12 cellular contexts compared by ENCODE assay signal in the genomic region with DNA sequence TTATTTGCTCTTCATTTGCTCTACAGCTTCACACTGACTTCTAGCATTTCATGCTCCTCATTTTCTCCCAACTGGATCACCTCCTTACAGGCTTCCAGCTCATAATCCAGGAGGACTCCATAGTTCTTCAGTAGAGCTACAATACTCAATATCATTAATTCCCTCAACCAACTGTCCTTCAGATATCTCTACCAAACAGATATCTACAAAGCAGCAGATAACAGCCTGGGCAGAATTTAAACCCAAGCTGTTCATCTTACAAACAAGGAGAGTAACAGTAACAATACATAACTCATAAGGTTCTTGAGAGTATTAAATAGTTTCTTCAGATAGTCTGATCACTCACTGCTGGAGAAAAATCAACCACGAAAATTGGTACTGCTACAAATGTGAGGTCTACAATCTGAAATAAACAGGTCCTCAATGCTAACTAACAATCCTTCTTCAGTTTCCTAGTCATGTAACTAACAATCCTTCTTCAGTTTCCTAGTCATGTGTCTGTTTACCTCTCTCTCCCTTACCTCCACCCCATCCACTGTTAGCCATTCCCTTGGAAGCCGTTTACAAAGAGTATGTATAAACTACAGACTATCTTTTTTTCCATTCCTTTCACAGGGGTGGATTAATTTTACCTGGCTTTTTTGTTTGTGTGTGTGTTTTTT. TPM values are rescaled to one million over a fixed set of nuclear protein-coding genes. Genes with fewer than 3 reads are reported as not detected.
DNase-seq lines count a peak whose midpoint lies in the region; ATAC-seq and TF ChIP-seq lines count a peak whose summit lies in the region.
"Had no signal": no experiment of that assay in that cellular context is flagged by ENCODE, and none has a peak within 500 bp of the region (broad histone marks: within the 10 kb centered on the region; RNA-seq: fewer than 3 reads in every experiment).

No MANE protein-coding gene starts in this region.

- H3K9me3 Mint-ChIP-seq in CD8-positive, alpha-beta T cell: no peaks in the 10 kb centered on the region
- H3K9me3 Mint-ChIP-seq in endothelial cell (ENCODE audit: unreplicated experiment): no peaks in the 10 kb centered on the region

- no peak for TF ChIP-seq POLR2A in spleen (IDR thresholded peaks at IDR 0.05)
- no peak for TF ChIP-seq POLR2A in esophagus squamous epithelium (IDR thresholded peaks at IDR 0.05)

- H3K79me2 ChIP-seq in Loucy (ENCODE audit: insufficient read depth, low read length): peaks cover 81% of the 10 kb centered on the region

- no peaks in the 10 kb centered on the region for H3K9me3 ChIP-seq in CD8-positive, alpha-beta T cell (ENCODE audit: low read length)
- no peaks in the 10 kb centered on the region for H3K9me3 ChIP-seq in Loucy (ENCODE audit: insufficient read depth, low read depth, low read length)
- no peaks in the 10 kb centered on the region for H3K9me3 ChIP-seq in spleen
- no peaks in the 10 kb centered on the region for H3K9me3 ChIP-seq in esophagus squamous epithelium
- H3K9me3 ChIP-seq: A549 had no signal

- intact Hi-C loops in CD8-positive, alpha-beta T cell (cut with DNase I, micrococcal nuclease): loop anchor here (5.0 kb wide), 2 partner anchors 42 to 508 kb away; a partner anchor contains a TSS
- intact Hi-C loops in spleen (cut with DNase I; ENCODE audit: low total_unique reads): no loop called here
- intact Hi-C loops in esophagus squamous epithelium (cut with DNase I): no loop called here

- peaks cover 5% of the 10 kb centered on the region for H3K36me3 Mint-ChIP-seq in CD8-positive, alpha-beta T cell
- peaks cover 13% of the 10 kb centered on the region for H3K36me3 Mint-ChIP-seq in endothelial cell (ENCODE audit: low read depth, unreplicated experiment)

- CTCF ChIA-PET in CD8-positive, alpha-beta T cell (lab: Charles Lee): no interaction called here

- TF ChIP-seq CTCF in CD8-positive, alpha-beta T cell (IDR thresholded peaks at IDR 0.05): no peak
- TF ChIP-seq CTCF in Loucy (conservative IDR thresholded peaks at IDR 0.05; ENCODE audit: low read length) (no peak), endothelial cell (IDR thresholded peaks at IDR 0.05; ENCODE audit: unreplicated experiment) (no peak), spleen (IDR thresholded peaks at IDR 0.05 in 8 of 11, conservative IDR thresholded peaks at IDR 0.05 in 3 of 11) (no peak), esophagus squamous epithelium (IDR thresholded peaks at IDR 0.05) (no peak)

- H3F3A ChIP-seq in Loucy (ENCODE audit: low read depth): no peaks in the 10 kb centered on the region

- 72 to 80% (median 77%) methylated on average over 2 of the region's 2 CpGs for WGBS in spleen, 5 donors
- WGBS in esophagus squamous epithelium, 2 donors: 89 to 92% methylated on average over 2 of the region's 2 CpGs

- H4K20me1 ChIP-seq in Loucy (ENCODE audit: insufficient read depth, low read length, poor library complexity, severe bottlenecking): peaks cover 22% of the 10 kb centered on the region

- no peaks in the 10 kb centered on the region for H3K9me2 ChIP-seq in Loucy (replicated peaks; ENCODE audit: low read depth, low read length)

- H3K27ac ChIP-seq in CD8-positive, alpha-beta T cell (ENCODE audit: low read depth, low read length): no peak overlapping the region
- H3K27ac ChIP-seq in spleen: peak overlapping the region in 6 of 8 donors; percentile 23 to 94 (median 52)
- no peak overlapping the region for H3K27ac ChIP-seq in esophagus squamous epithelium
- H3K27ac ChIP-seq: A549 had no signal

- H3K27me3 ChIP-seq in CD8-positive, alpha-beta T cell (ENCODE audit: insufficient read depth, low read length): no peaks in the 10 kb centered on the region
- H3K27me3 ChIP-seq in Loucy (ENCODE audit: insufficient read depth, low read length, poor library complexity, severe bottlenecking): no peaks in the 10 kb centered on the region
- no peaks in the 10 kb centered on the region for H3K27me3 ChIP-seq in spleen (replicated peaks in 1 of 7)
- H3K27me3 ChIP-seq in esophagus squamous epithelium: no peaks in the 10 kb centered on the region

- ATAC-seq in CD8-positive, alpha-beta T cell: no peak
- ATAC-seq: A549, HCT116 had no signal

- H3K4me3 ChIP-seq in CD8-positive, alpha-beta T cell (ENCODE audit: low read depth, low read length): no peak overlapping the region
- peak overlapping the region; percentile 20 for H3K4me3 ChIP-seq in Loucy (ENCODE audit: low read length, poor library complexity, severe bottlenecking)
- H3K4me3 ChIP-seq in spleen: peak overlapping the region in 1 of 8 donors; percentile 29
- H3K4me3 ChIP-seq in esophagus squamous epithelium: no peak overlapping the region
- H3K4me3 ChIP-seq: A549 had no signal

- POLR2A ChIA-PET in CD8-positive, alpha-beta T cell (lab: Charles Lee): no interaction called here

- H3K27ac Mint-ChIP-seq in CD8-positive, alpha-beta T cell: peak overlapping the region; percentile 14
- peak overlapping the region; percentile 59 for H3K27ac Mint-ChIP-seq in endothelial cell (ENCODE audit: unreplicated experiment)

- H3K4me1 ChIP-seq in CD8-positive, alpha-beta T cell (ENCODE audit: insufficient read depth, low read length): peaks cover 16% of the 10 kb centered on the region
- peaks cover 63% of the 10 kb centered on the region for H3K4me1 ChIP-seq in Loucy (ENCODE audit: insufficient read depth, low read length, poor library complexity, severe bottlenecking)
- peaks cover 9 to 92% (median 48%) of the 10 kb centered on the region in 6 donors for H3K4me1 ChIP-seq in spleen
- H3K4me1 ChIP-seq in esophagus squamous epithelium: peaks cover 0 to 42% (median 5%) of the 10 kb centered on the region in 3 donors

- H2AFZ ChIP-seq in Loucy (ENCODE audit: low read length): no peak overlapping the region
- H2AFZ ChIP-seq: GM23248 had no signal

- H3K36me3 ChIP-seq in CD8-positive, alpha-beta T cell (ENCODE audit: insufficient read depth, low read length): no peaks in the 10 kb centered on the region
- H3K36me3 ChIP-seq in Loucy (ENCODE audit: insufficient read depth, low read length): no peaks in the 10 kb centered on the region
- H3K36me3 ChIP-seq in spleen: no peaks in the 10 kb centered on the region
- H3K36me3 ChIP-seq in esophagus squamous epithelium: no peaks in the 10 kb centered on the region

- H3K9ac ChIP-seq in Loucy (ENCODE audit: low read depth, low read length, poor library complexity, severe bottlenecking): no peak overlapping the region
- H3K9ac ChIP-seq: GM23248 had no signal

- DNase-seq in CD8-positive, alpha-beta T cell: no peak
- DNase-seq in endothelial cell (ENCODE audit: low spot score): no peak
- DNase-seq in spleen: no peak
- DNase-seq in SIG-M5 treated with dmso at 0.1 percent for 504 hours (lab: John Stamatoyannopoulos, UW; ENCODE audit: unreplicated experiment): no peak
- no peak for DNase-seq in NK-92 (lab: John Stamatoyannopoulos, UW; ENCODE audit: unreplicated experiment)
- DNase-seq in activated CD4-positive, alpha-beta T cell treated with anti-CD3 and anti-CD28 coated beads for 1 hour: no peak
- no peak for DNase-seq in esophagus squamous epithelium (lab: John Stamatoyannopoulos, UW)
- DNase-seq: DMS 273 treated with DMSO at 0.1 percent for 48 hours, GM23248 had no signal

- peaks cover 23% of the 10 kb centered on the region for H3K4me1 Mint-ChIP-seq in CD8-positive, alpha-beta T cell (ENCODE audit: low read depth)
- peaks cover 42% of the 10 kb centered on the region for H3K4me1 Mint-ChIP-seq in endothelial cell (ENCODE audit: unreplicated experiment)

- no peak overlapping the region for H3K4me3 Mint-ChIP-seq in CD8-positive, alpha-beta T cell
- no peak overlapping the region for H3K4me3 Mint-ChIP-seq in endothelial cell (ENCODE audit: unreplicated experiment)

- no peaks in the 10 kb centered on the region for H3K27me3 Mint-ChIP-seq in CD8-positive, alpha-beta T cell (ENCODE audit: low read depth)
- H3K27me3 Mint-ChIP-seq in endothelial cell (ENCODE audit: unreplicated experiment): peaks cover 9% of the 10 kb centered on the region

- peak overlapping the region; percentile 43 for H3K4me2 ChIP-seq in Loucy (ENCODE audit: low read depth, low read length, poor library complexity, severe bottlenecking)
- H3K4me2 ChIP-seq: A549 had no signal

RNA-seq across cellular contexts. Expression of a gene that starts 5.0 kb away (rescaled TPM):
- total RNA-seq in CD8-positive, alpha-beta T cell: 10 to 100 TPM; 12.4 to 15.7 TPM
- total RNA-seq in endothelial cell (ENCODE audit: unreplicated experiment) (289 TPM), spleen (100 to 1,000 TPM; 163 to 415 (median 211) TPM), esophagus squamous epithelium (10 to 100 TPM in 3 of 4 donors, 1 to 10 TPM in 1; 8.6 to 47.3 (median 14.0) TPM)
- 10 to 100 TPM in 1 of 3 donors, 1 to 10 TPM in 2; 5.0 to 18.0 (median 10.0) TPM for polyA plus RNA-seq in spleen

RNA-seq across cellular contexts. Expression of a gene that starts 5.8 kb away (rescaled TPM):
- 10 to 100 TPM; 20.6 to 23.4 TPM for total RNA-seq in CD8-positive, alpha-beta T cell
- total RNA-seq in endothelial cell (ENCODE audit: unreplicated experiment) (111 TPM), spleen (100 to 1,000 TPM in 3 of 7 donors, 10 to 100 TPM in 4; 72.0 to 107 (median 88.6) TPM), esophagus squamous epithelium (10 to 100 TPM in 3 of 4 donors, 1 to 10 TPM in 1; 7.9 to 22.7 (median 12.9) TPM)
- 10 to 100 TPM; 17.9 to 31.7 (median 21.2) TPM for polyA plus RNA-seq in spleen

Comparison
In these comparisons a context has a peak if more than half of its experiments do, and no peak if none do; other contexts are left out.
1. H3K27ac ChIP-seq: peak in spleen (6 of 8); none in CD8-positive, alpha-beta T cell (single experiment) and esophagus squamous epithelium (0 of 4).
2. intact Hi-C loops: an anchor here in CD8-positive, alpha-beta T cell (5.0 kb wide); none called in spleen and esophagus squamous epithelium.